In the genomic region with DNA sequence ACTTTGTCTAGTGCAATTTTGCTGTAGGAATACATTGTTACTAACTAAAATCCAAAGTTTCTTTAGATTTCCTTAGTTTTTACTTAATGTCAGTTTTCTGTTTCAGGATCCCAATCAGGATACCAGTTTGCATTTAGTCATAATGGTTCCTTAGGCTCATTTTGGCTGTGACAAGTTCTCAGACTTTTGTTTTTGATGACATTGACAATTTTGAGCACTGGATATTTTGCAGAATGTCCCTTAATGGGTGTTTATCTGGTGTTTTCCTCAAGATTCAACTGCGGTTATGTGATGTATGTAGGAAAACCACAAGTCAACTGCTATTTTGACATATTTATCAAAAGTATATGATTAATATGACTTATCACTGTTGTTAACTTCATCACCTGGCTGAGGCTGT, we compare ENCODE assay signal across 2 cellular contexts.
TF ChIP-seq lines count a peak whose summit lies in the region.

No MANE protein-coding gene starts in this region.

TF ChIP-seq in HepG2, 621 proteins besides CTCF, POLR2A, EP300 and RAD21:
- peak; percentile 84 to 88 for TF ChIP-seq MAFK (conservative IDR thresholded peaks at IDR 0.05 in 1 of 2, IDR thresholded peaks at IDR 0.05 in 1 of 2; ENCODE audit: low read length in 2 of 2)
- TF ChIP-seq KDM5A (IDR thresholded peaks at IDR 0.05; ENCODE audit: borderline replicate concordance, low read length) = no peak
- peak; percentile 87 for TF ChIP-seq MAFF (IDR thresholded peaks at IDR 0.05; ENCODE audit: low read depth, low read length)
TF ChIP-seq in HepG2: peak in this region for 2.

TF ChIP-seq in IMR-90, 13 proteins besides CTCF, POLR2A, EP300 and RAD21 (continued from another document):
- TF ChIP-seq USF2 (IDR thresholded peaks at IDR 0.05; ENCODE audit: low read depth, low read length) = no peak
- peak; percentile 63 for TF ChIP-seq MAFK (IDR thresholded peaks at IDR 0.05; ENCODE audit: low read depth, low read length)
- no peak for TF ChIP-seq RCOR1 (IDR thresholded peaks at IDR 0.05; ENCODE audit: insufficient replicate concordance, low read length)
